Comparison of ENCODE assay signal across 7 cellular contexts in genomic region chr2:23452853-23453420, GRCh38.
DNase-seq lines count a peak whose midpoint lies in the region; ATAC-seq and TF ChIP-seq lines count a peak whose summit lies in the region.

No MANE protein-coding gene starts in this region.

- no peaks in the 10 kb centered on the region for H3K36me3 ChIP-seq in GM23338 (ENCODE audit: insufficient read depth)

- no peaks in the 10 kb centered on the region for H3K27me3 ChIP-seq in GM23338 (ENCODE audit: insufficient read depth)

- H3F3A ChIP-seq in GM23338 (replicated peaks; ENCODE audit: low read depth) = no peaks in the 10 kb centered on the region

- H3K27ac ChIP-seq in GM23338 (ENCODE audit: low read depth) = no peak overlapping the region

- H3K27ac Mint-ChIP-seq in GM23338 = no peak overlapping the region; the same call in 1 of the 2 replicates

- no peak for TF ChIP-seq CTCF in GM23338 (conservative IDR thresholded peaks at IDR 0.05; ENCODE audit: low read depth in 2 of 2)

- ATAC-seq in GM18517 (IDR thresholded peaks at IDR 0.05; ENCODE audit: unreplicated experiment) (peak; percentile 45), HG02678 (IDR thresholded peaks at IDR 0.05; ENCODE audit: unreplicated experiment) (peak; percentile 68), GM23338 (no peak; the same call in 2 of the 3 replicates)

- no peaks in the 10 kb centered on the region for H3K27me3 Mint-ChIP-seq in GM23338 (ENCODE audit: insufficient read depth, low read depth, poor library complexity)

- no peak overlapping the region for H3K4me3 ChIP-seq in GM23338

- no peaks in the 10 kb centered on the region; the same call in 1 of the 2 replicates for H3K79me2 ChIP-seq in GM23338 (replicated peaks; ENCODE audit: insufficient read depth)

- in situ Hi-C loops in SK-MEL-5 (cut with HindIII; ENCODE audit: low pct_unique_long_range_greater_than_20kb, low sequenced_read_pairs) = no loop called here

- H3K4me1 Mint-ChIP-seq in GM23338 = peaks cover 8% of the 10 kb centered on the region; the same call in 2 of the 3 replicates

- 0 out of 2 replicates have a peak, but pooled peaks cover 3% of the 10 kb centered on the region for H3K9me2 ChIP-seq in GM23338 (ENCODE audit: insufficient read depth)

- no peaks in the 10 kb centered on the region for H3K36me3 Mint-ChIP-seq in GM23338 (ENCODE audit: low read depth)

- H2AFZ ChIP-seq in GM23338 = no peak overlapping the region

- H3K4me2 ChIP-seq in GM23338 = no peak overlapping the region

- H3K4me1 ChIP-seq in GM23338 (ENCODE audit: insufficient read depth) = no peaks in the 10 kb centered on the region

- no peaks in the 10 kb centered on the region for H3K9me3 Mint-ChIP-seq in GM23338

- no peaks in the 10 kb centered on the region for H4K20me1 ChIP-seq in GM23338 (replicated peaks; ENCODE audit: insufficient read depth)

- peak; percentile 95 for DNase-seq in SK-MEL-5 (ENCODE audit: low read depth, low spot score)
- DNase-seq in foreskin melanocyte = peak; percentile 93
- DNase-seq in HK-2 (ENCODE audit: unreplicated experiment) = no peak
- no peak for DNase-seq in GM23338 (ENCODE audit: low spot score)
- no peak for DNase-seq in AG20443 (ENCODE audit: low spot score)

- H3K4me3 Mint-ChIP-seq in GM23338 = no peak overlapping the region

TF ChIP-seq in GM23338, 12 proteins besides CTCF, POLR2A, EP300 and RAD21:
- TF ChIP-seq ETS1 (IDR thresholded peaks at IDR 0.05) (no peak), EZH2phosphoT487 (IDR thresholded peaks at IDR 0.05; ENCODE audit: unreplicated experiment) (no peak), NANOG (IDR thresholded peaks at IDR 0.05; ENCODE audit: borderline replicate concordance) (no peak), ZNF331 (CRISPR knock-in tag; IDR thresholded peaks at IDR 0.05; ENCODE audit: low read depth) (no peak), STAT1 (IDR thresholded peaks at IDR 0.05; ENCODE audit: unreplicated experiment) (no peak), ZNF462 (CRISPR knock-in tag; IDR thresholded peaks at IDR 0.05) (no peak), EZH2 (IDR thresholded peaks at IDR 0.05; ENCODE audit: low read depth, unreplicated experiment) (no peak), JUNB (IDR thresholded peaks at IDR 0.05; ENCODE audit: unreplicated experiment) (no peak), POLR2AphosphoS5 (IDR thresholded peaks at IDR 0.05; ENCODE audit: low read depth) (no peak), ZNF114 (CRISPR knock-in tag; IDR thresholded peaks at IDR 0.05) (no peak), CREB1 (CRISPR knock-in tag; IDR thresholded peaks at IDR 0.05; ENCODE audit: low read depth) (no peak)
- TF ChIP-seq, protein P1, sequence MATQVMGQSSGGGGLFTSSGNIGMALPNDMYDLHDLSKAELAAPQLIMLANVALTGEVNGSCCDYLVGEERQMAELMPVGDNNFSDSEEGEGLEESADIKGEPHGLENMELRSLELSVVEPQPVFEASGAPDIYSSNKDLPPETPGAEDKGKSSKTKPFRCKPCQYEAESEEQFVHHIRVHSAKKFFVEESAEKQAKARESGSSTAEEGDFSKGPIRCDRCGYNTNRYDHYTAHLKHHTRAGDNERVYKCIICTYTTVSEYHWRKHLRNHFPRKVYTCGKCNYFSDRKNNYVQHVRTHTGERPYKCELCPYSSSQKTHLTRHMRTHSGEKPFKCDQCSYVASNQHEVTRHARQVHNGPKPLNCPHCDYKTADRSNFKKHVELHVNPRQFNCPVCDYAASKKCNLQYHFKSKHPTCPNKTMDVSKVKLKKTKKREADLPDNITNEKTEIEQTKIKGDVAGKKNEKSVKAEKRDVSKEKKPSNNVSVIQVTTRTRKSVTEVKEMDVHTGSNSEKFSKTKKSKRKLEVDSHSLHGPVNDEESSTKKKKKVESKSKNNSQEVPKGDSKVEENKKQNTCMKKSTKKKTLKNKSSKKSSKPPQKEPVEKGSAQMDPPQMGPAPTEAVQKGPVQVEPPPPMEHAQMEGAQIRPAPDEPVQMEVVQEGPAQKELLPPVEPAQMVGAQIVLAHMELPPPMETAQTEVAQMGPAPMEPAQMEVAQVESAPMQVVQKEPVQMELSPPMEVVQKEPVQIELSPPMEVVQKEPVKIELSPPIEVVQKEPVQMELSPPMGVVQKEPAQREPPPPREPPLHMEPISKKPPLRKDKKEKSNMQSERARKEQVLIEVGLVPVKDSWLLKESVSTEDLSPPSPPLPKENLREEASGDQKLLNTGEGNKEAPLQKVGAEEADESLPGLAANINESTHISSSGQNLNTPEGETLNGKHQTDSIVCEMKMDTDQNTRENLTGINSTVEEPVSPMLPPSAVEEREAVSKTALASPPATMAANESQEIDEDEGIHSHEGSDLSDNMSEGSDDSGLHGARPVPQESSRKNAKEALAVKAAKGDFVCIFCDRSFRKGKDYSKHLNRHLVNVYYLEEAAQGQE (IDR thresholded peaks at IDR 0.05; ENCODE audit: unreplicated experiment) = no peak

Comparison
In these comparisons a context has a peak if more than half of its experiments do, and no peak if none do; other contexts are left out.
1. DNase-seq: peak in SK-MEL-5 (single experiment) and foreskin melanocyte (single experiment); none in HK-2 (single experiment), GM23338 (single experiment) and AG20443 (single experiment).